Comparison of ENCODE assay signal across 19 cellular contexts in the genomic region with DNA sequence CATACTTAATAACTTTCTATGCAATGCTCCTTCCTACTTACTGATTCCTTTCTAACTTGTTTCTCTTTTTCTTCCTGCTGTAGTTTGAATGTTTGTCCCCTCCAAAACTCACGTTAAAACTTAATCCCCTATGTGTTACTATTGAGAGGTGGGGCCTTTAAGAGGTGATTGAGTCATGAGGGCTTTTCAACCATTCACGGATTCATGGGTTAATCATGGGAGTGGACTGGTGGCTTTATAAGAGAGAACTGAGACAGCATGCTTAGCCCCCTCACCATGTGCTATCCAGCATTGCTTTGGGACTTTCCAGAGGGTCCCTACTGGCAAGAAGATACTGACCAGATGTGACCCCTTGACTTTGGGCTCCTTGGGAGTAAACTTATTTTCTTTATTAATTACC.
DNase-seq lines count a peak whose midpoint lies in the region; ATAC-seq and FAIRE-seq lines count a peak whose summit lies in the region.
"Had no signal": no experiment of that assay in that cellular context is flagged by ENCODE, and none has a peak within 500 bp of the region (broad histone marks: within the 10 kb centered on the region; RNA-seq: fewer than 3 reads in every experiment).

No MANE protein-coding gene starts in this region.

- H3K9me3 Mint-ChIP-seq in stimulated activated naive B cell treated with anti-CD40 and anti-IgM and Interleukin-4, amounts not matched to agents 10 μg/mL and 1 μg/mL and 100 μg/mL, for 72 hours = peaks cover 0 to 1% of the 10 kb centered on the region in 2 donors
- H3K9me3 Mint-ChIP-seq: IgD-negative memory B cell had no signal

- peak overlapping the region; percentile 68 for H3K27ac Mint-ChIP-seq in stimulated activated naive B cell treated with anti-CD40 and anti-IgM and Interleukin-4, amounts not matched to agents 10 μg/mL and 1 μg/mL and 100 μg/mL, for 72 hours
- H3K27ac Mint-ChIP-seq: IgD-negative memory B cell had no signal

- peak overlapping the region; percentile 10 to 14 for H3K4me3 Mint-ChIP-seq in stimulated activated naive B cell treated with anti-CD40 and anti-IgM and Interleukin-4, amounts not matched to agents 10 μg/mL and 1 μg/mL and 100 μg/mL, for 72 hours
- H3K4me3 Mint-ChIP-seq: CD14-positive monocyte had no signal

- H3K36me3 Mint-ChIP-seq in stimulated activated naive B cell treated with anti-CD40 and anti-IgM and Interleukin-4, amounts not matched to agents 10 μg/mL and 1 μg/mL and 100 μg/mL, for 72 hours = peaks cover 0 to 2% of the 10 kb centered on the region in 2 donors
- H3K36me3 Mint-ChIP-seq: CD14-positive monocyte, IgD-negative memory B cell had no signal

- DNase-seq in GM18507 (ENCODE audit: extremely low spot score, insufficient read length, low read depth) (no peak), GM19239 (ENCODE audit: insufficient read length, low spot score) (no peak), HuH-7.5 (ENCODE audit: low spot score) (no peak), dedifferentiated amniotic fluid mesenchymal stem cell (ENCODE audit: extremely low spot score) (no peak)
- no peak for DNase-seq in stimulated activated naive B cell treated with anti-CD40 and anti-IgM and Interleukin-4, amounts not matched to agents 10 μg/mL and 1 μg/mL and 100 μg/mL, for 72 hours
- DNase-seq: ACHN, DMS79, MM.1S, NCI-H1694 treated with DMSO at 0.1 percent for 48 hours, OCI-M1, Right ventricle myocardium superior, SW 1271, T-helper 2 cell had no signal

- peak; percentile 55 for ATAC-seq in HG03342 (IDR thresholded peaks at IDR 0.05; ENCODE audit: unreplicated experiment)
- ATAC-seq in stimulated activated naive B cell treated with anti-CD40 and anti-IgM and Interleukin-4, amounts not matched to agents 10 μg/mL and 1 μg/mL and 100 μg/mL, for 72 hours (replicated peaks) = peak; percentile 47 to 56
- no peak for ATAC-seq in HG03045 (IDR thresholded peaks at IDR 0.05; ENCODE audit: unreplicated experiment)

- FAIRE-seq in GM18507 (lab: Jason Lieb, UNC) (peak; percentile 58), GM19239 (lab: Jason Lieb, UNC) (peak; percentile 86)
- FAIRE-seq: H54, HTR-8/SVneo had no signal

- H3K4me1 Mint-ChIP-seq in stimulated activated naive B cell treated with anti-CD40 and anti-IgM and Interleukin-4, amounts not matched to agents 10 μg/mL and 1 μg/mL and 100 μg/mL, for 72 hours = peaks cover 33 to 53% of the 10 kb centered on the region in 2 donors
- H3K4me1 Mint-ChIP-seq: CD14-positive monocyte had no signal

- no peaks in the 10 kb centered on the region for H3K27me3 Mint-ChIP-seq in stimulated activated naive B cell treated with anti-CD40 and anti-IgM and Interleukin-4, amounts not matched to agents 10 μg/mL and 1 μg/mL and 100 μg/mL, for 72 hours
